27 cellular contexts compared by ENCODE assay signal in the genomic region with DNA sequence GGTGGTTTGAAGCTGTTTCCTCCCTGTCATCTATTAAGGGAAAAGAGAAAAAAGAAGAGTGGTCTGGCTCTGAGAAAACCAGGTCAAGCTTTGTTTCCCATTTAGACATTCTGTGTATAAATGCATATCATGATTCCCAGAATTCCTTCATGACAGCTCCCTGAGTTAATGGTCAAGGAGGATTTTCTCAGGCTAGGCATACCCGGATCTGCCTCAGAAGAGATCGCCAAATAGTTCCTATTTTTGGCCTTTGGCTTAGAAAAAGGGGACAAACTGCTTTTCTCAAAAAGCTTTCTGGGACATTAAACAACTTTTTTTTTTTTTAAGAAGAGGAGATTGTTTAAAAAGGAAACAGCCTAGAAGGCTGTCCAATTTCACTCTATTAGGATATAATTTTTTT. TPM values are rescaled to one million over a fixed set of nuclear protein-coding genes. Genes with fewer than 3 reads are reported as not detected.
DNase-seq lines count a peak whose midpoint lies in the region; ATAC-seq, FAIRE-seq and TF ChIP-seq lines count a peak whose summit lies in the region.
"Had no signal": no experiment of that assay in that cellular context is flagged by ENCODE, and none has a peak within 500 bp of the region (broad histone marks: within the 10 kb centered on the region; RNA-seq: fewer than 3 reads in every experiment).

No MANE protein-coding gene starts in this region.

- peak overlapping the region; percentile 93 for H3K27ac ChIP-seq in DOHH2 (ENCODE audit: low read depth, low read length)
- H3K27ac ChIP-seq in ascending aorta = peak overlapping the region; percentile 77 to 79
- peak overlapping the region; percentile 42 to 70 for H3K27ac ChIP-seq in kidney (ENCODE audit: low read depth in 2 of 2, low read length in 2 of 2)
- H3K27ac ChIP-seq in thoracic aorta = peak overlapping the region; percentile 69 to 70
- H3K27ac ChIP-seq: A549, C4-2B, SJSA1 had no signal

- H3K27me3 ChIP-seq in DOHH2 (ENCODE audit: control insufficient read depth, low read length) = no peaks in the 10 kb centered on the region
- H3K27me3 ChIP-seq in ascending aorta = no peaks in the 10 kb centered on the region
- no peaks in the 10 kb centered on the region for H3K27me3 ChIP-seq in thoracic aorta (replicated peaks; ENCODE audit: insufficient read depth)
- H3K27me3 ChIP-seq: MG63, SJSA1 had no signal

- H3K9me3 ChIP-seq in DOHH2 (ENCODE audit: control insufficient read depth, insufficient read depth, low read length) (0 out of 2 replicates have a peak, but pooled peaks cover 7% of the 10 kb centered on the region), ascending aorta (peaks cover 0 to 4% of the 10 kb centered on the region in 2 donors), kidney (ENCODE audit: control insufficient read depth in 1 of 2, low read length in 2 of 2) (no peaks in the 10 kb centered on the region), thoracic aorta (no peaks in the 10 kb centered on the region)
- H3K9me3 ChIP-seq: A549, HAP-1, MG63, SJSA1 had no signal

- intact Hi-C loops in ascending aorta (cut with DNase I) (loop anchor here (5.0 kb wide), 1 partner anchor 56 kb away; the partner anchor contains the start of gene PIP4K2A), kidney (cut with DNase I) (no loop called here)

- no peak overlapping the region for H3K9ac ChIP-seq in kidney (ENCODE audit: low read length in 2 of 2)

- no peaks in the 10 kb centered on the region for H4K20me1 ChIP-seq in DOHH2 (ENCODE audit: control insufficient read depth, insufficient read depth, low read depth, low read length)

- H3K4me1 ChIP-seq in DOHH2 (ENCODE audit: control insufficient read depth, low read length) (peaks cover 53% of the 10 kb centered on the region), ascending aorta (peaks cover 11 to 32% of the 10 kb centered on the region in 2 donors), kidney (ENCODE audit: control insufficient read depth in 1 of 2, insufficient read depth in 1 of 2, low read depth in 1 of 2, low read length in 2 of 2) (peaks cover 10 to 24% of the 10 kb centered on the region in 2 donors), thoracic aorta (ENCODE audit: control insufficient read depth in 1 of 2, low read depth in 2 of 2) (peaks cover 34 to 47% of the 10 kb centered on the region in 2 donors)
- H3K4me1 ChIP-seq: A549, Caco-2, HAP-1, SJSA1 had no signal

- ATAC-seq in thoracic aorta (ENCODE audit: insufficient number of reproducible peaks, low FRiP score, low read depth) (no peak), GM21717 (IDR thresholded peaks at IDR 0.05; ENCODE audit: unreplicated experiment) (no peak)
- ATAC-seq: A549; CD8-positive, alpha-beta T cell; PC-3 had no signal

- peak overlapping the region; percentile 86; the same call in 1 of the 2 replicates for H3K4me2 ChIP-seq in DOHH2 (ENCODE audit: low read length)
- H3K4me2 ChIP-seq: A549 had no signal

- DNase-seq in ascending aorta (ENCODE audit: low spot score in 2 of 2) (no peak), kidney (no peak), thoracic aorta (ENCODE audit: low spot score) (no peak), amniotic stem cell (lab: John Stamatoyannopoulos, UW) (no peak), inferior parietal cortex (ENCODE audit: extremely low spot score) (no peak)
- DNase-seq: AML-193; CD8-positive, alpha-beta T cell; EL; GDM1; GOT3; HFFc6; IMR-90; KG1; MG63; NCI-H2029; NCI-H446; NCI-H524 treated with DMSO at 0.1 percent for 48 hours; NCI-H774; PC-3 had no signal

- TF ChIP-seq CTCF in DOHH2 (IDR thresholded peaks at IDR 0.05; ENCODE audit: low read depth, low read length, poor library complexity, severe bottlenecking) (no peak), ascending aorta (IDR thresholded peaks at IDR 0.05) (no peak), kidney (IDR thresholded peaks at IDR 0.05; ENCODE audit: borderline replicate concordance, extremely low read depth, insufficient read depth) (no peak), thoracic aorta (IDR thresholded peaks at IDR 0.05) (no peak)

- H3K4me3 ChIP-seq in DOHH2 (ENCODE audit: low read length) (no peak overlapping the region), ascending aorta (no peak overlapping the region), kidney (ENCODE audit: low read length in 2 of 2) (no peak overlapping the region), thoracic aorta (no peak overlapping the region)
- H3K4me3 ChIP-seq: A549, HAP-1, MG63, SJSA1 had no signal

- peaks cover 18% of the 10 kb centered on the region for H3F3A ChIP-seq in DOHH2 (ENCODE audit: control insufficient read depth, insufficient read depth)

- H3K36me3 ChIP-seq in DOHH2 (ENCODE audit: control insufficient read depth, low read length) (no peaks in the 10 kb centered on the region), ascending aorta (no peaks in the 10 kb centered on the region), kidney (ENCODE audit: control insufficient read depth in 1 of 2, insufficient read depth in 2 of 2, low read length in 2 of 2) (no peaks in the 10 kb centered on the region), thoracic aorta (no peaks in the 10 kb centered on the region)
- H3K36me3 ChIP-seq: HAP-1, MG63, SJSA1 had no signal

- no peaks in the 10 kb centered on the region for H3K9me2 ChIP-seq in DOHH2 (replicated peaks; ENCODE audit: control insufficient read depth, low read length)

- no peak for FAIRE-seq in kidney (lab: Jason Lieb, UNC)
- FAIRE-seq: A549, GM12891 had no signal

- H3K79me2 ChIP-seq in DOHH2 (ENCODE audit: control insufficient read depth, low read length) = no peaks in the 10 kb centered on the region

RNA-seq across cellular contexts. Expression of gene PIP4K2A, which starts 53.5 kb away (rescaled TPM):
- 34.9 TPM for total RNA-seq in ascending aorta
- 54.6 TPM for total RNA-seq in kidney
- polyA plus RNA-seq in kidney (ENCODE audit: insufficient read depth, low read depth, low replicate concordance) = 12.2 TPM
- total RNA-seq in thoracic aorta = 10 to 100 TPM; 42.6 to 58.6 TPM
